Comparison of ENCODE assay signal across 29 cellular contexts in the genomic region with DNA sequence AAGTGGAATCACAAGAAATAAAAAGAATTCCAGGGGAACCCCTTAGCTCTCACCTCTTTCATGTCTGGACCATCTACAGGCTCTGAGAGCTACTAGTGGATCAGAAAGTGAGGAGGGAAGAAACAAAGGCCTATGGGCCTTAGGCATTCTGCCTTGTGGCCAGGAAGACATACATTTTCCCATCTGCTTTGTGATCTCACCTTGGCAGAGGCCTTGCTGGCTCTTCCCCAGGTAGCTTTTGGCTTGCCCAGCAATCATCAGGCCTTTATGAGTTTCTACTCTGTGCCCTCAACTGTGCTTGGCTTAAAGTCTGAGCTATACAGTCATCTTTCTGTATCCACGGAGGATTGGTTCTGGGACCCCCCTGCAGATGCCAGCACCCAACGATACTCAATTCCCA.
"Had no signal": no experiment of that assay in that cellular context is flagged by ENCODE, and none has a peak within 500 bp of the region (broad histone marks: within the 10 kb centered on the region; RNA-seq: fewer than 3 reads in every experiment).

No MANE protein-coding gene starts in this region.

- ATAC-seq: activated CD4-positive, CD25-positive, alpha-beta regulatory T cell treated with anti-CD3 and anti-CD28 coated beads, Interleukin-2, amount 50 U/mL, for 24 hours; activated CD8-positive, alpha-beta T cell treated with anti-CD3 and anti-CD28 coated beads for 36 hours; activated T-cell treated with anti-CD3 and anti-CD28 coated beads, Interleukin-2, amount 50 U/mL, for 4 hours; activated T-helper 17 cell treated with anti-CD3 and anti-CD28 coated beads, Interleukin-2, amount 50 U/mL, for 72 hours; body of pancreas; gastroesophageal sphincter; heart right ventricle; T-helper 17 cell had no signal

- H3K27me3 ChIP-seq: body of pancreas, esophagus squamous epithelium, gastroesophageal sphincter, heart right ventricle, hepatocyte had no signal

- H3K27ac ChIP-seq: body of pancreas, epithelial cell of prostate, esophagus squamous epithelium, gastroesophageal sphincter, heart right ventricle, hepatocyte, WERI-Rb-1 had no signal

- H3K36me3 ChIP-seq: esophagus squamous epithelium, gastroesophageal sphincter, heart right ventricle, WERI-Rb-1 had no signal

- H3K4me3 ChIP-seq: body of pancreas, esophagus squamous epithelium, gastroesophageal sphincter, heart right ventricle, hepatocyte had no signal

- H3K27ac Mint-ChIP-seq: activated B cell treated with CpG ODN at 0.5 μM for 24 hours; activated CD8-positive, alpha-beta T cell treated with anti-CD3 and anti-CD28 coated beads for 36 hours; activated naive CD8-positive, alpha-beta T cell; activated T-helper 17 cell treated with anti-CD3 and anti-CD28 coated beads, Interleukin-2, amount 50 U/mL, for 72 hours; T-helper 17 cell; T-helper 2 cell treated with Interferon-gamma antibody and Interleukin-4, amounts not matched to agents 5 μg/mL and 100 μg/mL, for 36 hours had no signal

- H3K27me3 Mint-ChIP-seq: activated B cell treated with CpG ODN at 0.5 μM for 24 hours; activated naive CD8-positive, alpha-beta T cell; activated T-helper 17 cell treated with anti-CD3 and anti-CD28 coated beads, Interleukin-2, amount 50 U/mL, for 72 hours; T-helper 17 cell had no signal

- H3K9me3 Mint-ChIP-seq: activated B cell treated with CpG ODN at 0.5 μM for 24 hours; activated CD8-positive, alpha-beta T cell treated with anti-CD3 and anti-CD28 coated beads for 36 hours; activated T-cell treated with anti-CD3 and anti-CD28 coated beads, Interleukin-2, amount 50 U/mL, for 4 hours; activated T-helper 17 cell treated with anti-CD3 and anti-CD28 coated beads, Interleukin-2, amount 50 U/mL, for 72 hours; T-helper 2 cell treated with Interferon-gamma antibody and Interleukin-4, amounts not matched to agents 5 μg/mL and 100 μg/mL, for 36 hours had no signal

- H3K9me3 ChIP-seq: body of pancreas, esophagus squamous epithelium, gastroesophageal sphincter, heart right ventricle had no signal

- H2AFZ ChIP-seq: hepatocyte had no signal

- DNase-seq: activated B cell treated with CpG ODN at 0.5 μM for 24 hours; activated CD4-positive, alpha-beta T cell treated with anti-CD3 and anti-CD28 coated beads for 48 hours; activated CD4-positive, alpha-beta T cell treated with anti-CD3 and anti-CD28 coated beads, Interleukin-2, amount 50 U/mL, for 1 hour; activated CD4-positive, alpha-beta T cell treated with anti-CD3 and anti-CD28 coated beads, Interleukin-2, amount 50 U/mL, for 48 hours; activated CD8-positive, alpha-beta memory T cell treated with anti-CD3 and anti-CD28 coated beads for 24 hours; activated CD8-positive, alpha-beta T cell treated with anti-CD3 and anti-CD28 coated beads for 36 hours; activated effector memory CD4-positive, alpha-beta T cell treated with Interleukin-2 at 50 U/mL for 16 hours; activated gamma-delta T cell treated with Interleukin-2 at 50 U/mL for 16 hours; activated naive CD4-positive, alpha-beta T cell treated with anti-CD3 and anti-CD28 coated beads, Interleukin-2, amount 50 U/mL, for 16 hours; activated naive CD4-positive, alpha-beta T cell treated with Interleukin-2 at 50 U/mL for 16 hours; activated T-cell treated with anti-CD3 and anti-CD28 coated beads, Interleukin-2, amount 50 U/mL, for 4 hours; amniotic stem cell; anterior cingulate cortex; body of pancreas; central memory CD4-positive, alpha-beta T cell; effector CD8-positive, alpha-beta T cell; esophagus squamous epithelium; foreskin melanocyte; heart right ventricle; T-helper 17 cell; T1000; WERI-Rb-1 had no signal

- H3K4me3 Mint-ChIP-seq: activated B cell treated with CpG ODN at 0.5 μM for 24 hours; activated CD8-positive, alpha-beta T cell treated with anti-CD3 and anti-CD28 coated beads for 36 hours; activated naive CD8-positive, alpha-beta T cell; activated T-cell treated with anti-CD3 and anti-CD28 coated beads, Interleukin-2, amount 50 U/mL, for 4 hours; activated T-helper 17 cell treated with anti-CD3 and anti-CD28 coated beads, Interleukin-2, amount 50 U/mL, for 72 hours; T-helper 17 cell; T-helper 2 cell treated with Interferon-gamma antibody and Interleukin-4, amounts not matched to agents 5 μg/mL and 100 μg/mL, for 36 hours had no signal

- H3K79me2 ChIP-seq: hepatocyte had no signal

- H3K4me2 ChIP-seq: hepatocyte had no signal

- H3K4me1 Mint-ChIP-seq: activated B cell treated with CpG ODN at 0.5 μM for 24 hours; activated T-helper 17 cell treated with anti-CD3 and anti-CD28 coated beads, Interleukin-2, amount 50 U/mL, for 72 hours; T-helper 17 cell had no signal

- H3K4me1 ChIP-seq: body of pancreas, esophagus squamous epithelium, gastroesophageal sphincter, heart right ventricle had no signal

- H3K36me3 Mint-ChIP-seq: activated naive CD8-positive, alpha-beta T cell had no signal
